Comparison of ENCODE assay signal across 8 cellular contexts in genomic region chr12:65602579-65603295, GRCh38.
DNase-seq lines count a peak whose midpoint lies in the region; TF ChIP-seq lines count a peak whose summit lies in the region.

No MANE protein-coding gene starts in this region.

- H3K36me3 ChIP-seq in DOHH2 (ENCODE audit: control insufficient read depth, low read length) (no peaks in the 10 kb centered on the region), cardiac muscle cell (no peaks in the 10 kb centered on the region)
- H3K36me3 ChIP-seq in CD4-positive, alpha-beta memory T cell (ENCODE audit: insufficient read depth, low read length): no peaks in the 10 kb centered on the region

- no peak overlapping the region for H2BK120ac ChIP-seq in H9 (ENCODE audit: low read depth, low read length, poor library complexity, severe bottlenecking)

- H3K36me3 Mint-ChIP-seq in H9 (ENCODE audit: insufficient read depth in 1 of 3, low read depth in 3 of 3): no peaks in the 10 kb centered on the region; a peak in 1 of 7 replicates
- no peaks in the 10 kb centered on the region for H3K36me3 Mint-ChIP-seq in activated naive CD8-positive, alpha-beta T cell treated with anti-CD3 and anti-CD28 coated beads for 36 hours
- no peaks in the 10 kb centered on the region for H3K36me3 Mint-ChIP-seq in CD4-positive, alpha-beta memory T cell

- H3K79me2 ChIP-seq in DOHH2 (ENCODE audit: control insufficient read depth, low read length) (no peaks in the 10 kb centered on the region), H9 (ENCODE audit: insufficient read depth, low read length) (no peaks in the 10 kb centered on the region; the same call in 1 of the 2 replicates)

- H3K9ac ChIP-seq in H9 (ENCODE audit: extremely low read depth, insufficient read length, low read length): no peak overlapping the region

- 0 out of 7 replicates have a peak overlapping the region, but pooled peaks of 1 of the 3 experiments have one; percentile 36 for H3K27ac Mint-ChIP-seq in H9
- H3K27ac Mint-ChIP-seq in activated naive CD8-positive, alpha-beta T cell treated with anti-CD3 and anti-CD28 coated beads for 36 hours: no peak overlapping the region
- H3K27ac Mint-ChIP-seq in CD4-positive, alpha-beta memory T cell: no peak overlapping the region

- H3K4me1 ChIP-seq in DOHH2 (ENCODE audit: control insufficient read depth, low read length) (no peaks in the 10 kb centered on the region), H9 (ENCODE audit: insufficient read depth, low read length) (peaks cover 3% of the 10 kb centered on the region; the same call in 1 of the 2 replicates), cardiac muscle cell (ENCODE audit: low read depth) (peaks cover 23% of the 10 kb centered on the region)
- H3K4me1 ChIP-seq in CD4-positive, alpha-beta memory T cell (ENCODE audit: insufficient read depth, low read length): no peaks in the 10 kb centered on the region

- no peak overlapping the region for H2BK12ac ChIP-seq in H9 (ENCODE audit: insufficient read length, low read depth, low read length)

- H3K79me1 ChIP-seq in H9 (ENCODE audit: insufficient read depth, low read depth, low read length, poor library complexity, severe bottlenecking): no peaks in the 10 kb centered on the region

- no peak overlapping the region for H2BK15ac ChIP-seq in H9 (ENCODE audit: low read depth, low read length)

- H2AFZ ChIP-seq in H9 (ENCODE audit: low read length): no peak overlapping the region

- H3K4me2 ChIP-seq in DOHH2 (ENCODE audit: low read length) (no peak overlapping the region), H9 (ENCODE audit: insufficient read depth, insufficient read length, low read length) (no peak overlapping the region)

- no peak overlapping the region for H2BK5ac ChIP-seq in H9 (ENCODE audit: insufficient read length, low read length)

- no peaks in the 10 kb centered on the region for H3K9me3 ChIP-seq in DOHH2 (ENCODE audit: control insufficient read depth, insufficient read depth, low read length)
- H3K9me3 ChIP-seq in H9 (ENCODE audit: control insufficient read depth, low read depth, low read length): no peaks in the 10 kb centered on the region
- no peaks in the 10 kb centered on the region for H3K9me3 ChIP-seq in cardiac muscle cell (ENCODE audit: low read depth)
- H3K9me3 ChIP-seq in CD4-positive, alpha-beta memory T cell (ENCODE audit: control insufficient read depth in 1 of 2, low read length in 2 of 2): no peaks in the 10 kb centered on the region

- no peak overlapping the region for H3K23ac ChIP-seq in H9 (ENCODE audit: insufficient read length, low read depth, low read length)

- intact Hi-C loops in CD4-positive, alpha-beta memory T cell (cut with micrococcal nuclease): no loop called here

- no peaks in the 10 kb centered on the region; the same call in 1 of the 2 replicates for H3K9me2 ChIP-seq in DOHH2 (replicated peaks; ENCODE audit: control insufficient read depth, low read length)

- CTCF ChIA-PET in CD4-positive, alpha-beta memory T cell (lab: Charles Lee; ENCODE audit: partially characterized antibody): interaction anchor here (1.2 kb wide), 1 partner anchor 14 kb away, joined by 3 read pairs; no protein-coding TSS in a partner anchor

- no peaks in the 10 kb centered on the region for H3K27me3 Mint-ChIP-seq in H9 (ENCODE audit: low read depth)
- H3K27me3 Mint-ChIP-seq in activated naive CD8-positive, alpha-beta T cell treated with anti-CD3 and anti-CD28 coated beads for 36 hours: peaks cover 47% of the 10 kb centered on the region
- H3K27me3 Mint-ChIP-seq in CD4-positive, alpha-beta memory T cell: peaks cover 0 to 1% of the 10 kb centered on the region in 2 donors

- no peak overlapping the region for H3K4ac ChIP-seq in H9 (ENCODE audit: low read depth, low read length)

- no peaks in the 10 kb centered on the region for H3F3A ChIP-seq in DOHH2 (ENCODE audit: control insufficient read depth, insufficient read depth)

- no peak overlapping the region for H3T11ph ChIP-seq in H9 (ENCODE audit: low read length)

- H4K91ac ChIP-seq in H9 (ENCODE audit: insufficient read length, low read depth, low read length): no peak overlapping the region

- no peak overlapping the region for H3K56ac ChIP-seq in H9 (ENCODE audit: insufficient read length, low read depth, low read length)

- no peak overlapping the region for H3K27ac ChIP-seq in DOHH2 (ENCODE audit: low read depth, low read length)
- H3K27ac ChIP-seq in H9 (ENCODE audit: insufficient read length, low read depth, low read length): no peak overlapping the region
- no peak overlapping the region for H3K27ac ChIP-seq in cardiac muscle cell
- H3K27ac ChIP-seq in CD4-positive, alpha-beta memory T cell (ENCODE audit: low read depth, low read length): no peak overlapping the region

- H3K4me3 ChIP-seq in DOHH2 (ENCODE audit: low read length) (no peak overlapping the region), cardiac muscle cell (no peak overlapping the region)
- no peak overlapping the region for H3K4me3 ChIP-seq in CD4-positive, alpha-beta memory T cell (ENCODE audit: low read length in 2 of 2)

- WGBS in H9 (ENCODE audit: extremely low coverage, insufficient read length, low lambda C conversion rate): no CpG with 5 or more reads among the region's 11 CpGs

- DNase-seq in H9 (peak; percentile 79), NCI-H526 (lab: John Stamatoyannopoulos, UW) (peak; percentile 54 to 83), cardiac muscle cell (ENCODE audit: low read depth in 1 of 2, low spot score in 1 of 2) (peak; percentile 75 to 96), pons (ENCODE audit: low spot score) (peak; percentile 75), NCI-H2029 (lab: John Stamatoyannopoulos, UW) (no peak)
- DNase-seq in activated naive CD8-positive, alpha-beta T cell treated with anti-CD3 and anti-CD28 coated beads for 36 hours: peak; percentile 38
- no peak for DNase-seq in CD4-positive, alpha-beta memory T cell

- H3K18ac ChIP-seq in H9 (ENCODE audit: insufficient read length, low read depth, low read length): no peak overlapping the region

- POLR2A ChIA-PET in CD4-positive, alpha-beta memory T cell (lab: Charles Lee; ENCODE audit: partially characterized antibody): no interaction called here

- no peak overlapping the region for H2AK5ac ChIP-seq in H9 (ENCODE audit: insufficient read length, low read length)

- no peaks in the 10 kb centered on the region for H3K9me3 Mint-ChIP-seq in H9
- H3K9me3 Mint-ChIP-seq in activated naive CD8-positive, alpha-beta T cell treated with anti-CD3 and anti-CD28 coated beads for 36 hours: no peaks in the 10 kb centered on the region
- peaks cover 0 to 3% (median 0%) of the 10 kb centered on the region in 8 donors for H3K9me3 Mint-ChIP-seq in CD4-positive, alpha-beta memory T cell

- H3K4me1 Mint-ChIP-seq in H9: peaks cover 16 to 23% of the 10 kb centered on the region in 2 experiments
- peaks cover 2% of the 10 kb centered on the region for H3K4me1 Mint-ChIP-seq in activated naive CD8-positive, alpha-beta T cell treated with anti-CD3 and anti-CD28 coated beads for 36 hours
- H3K4me1 Mint-ChIP-seq in CD4-positive, alpha-beta memory T cell: peaks cover 0 to 1% (median 0%) of the 10 kb centered on the region in 4 donors

- H4K5ac ChIP-seq in H9 (ENCODE audit: insufficient read length, low read depth, low read length): no peak overlapping the region

- no peaks in the 10 kb centered on the region for H3K23me2 ChIP-seq in H9 (ENCODE audit: insufficient read length, low read depth, low read length, poor library complexity, severe bottlenecking)

- no peak overlapping the region for H3K14ac ChIP-seq in H9 (ENCODE audit: insufficient read depth, low read length)

- no peak overlapping the region for H2BK20ac ChIP-seq in H9 (ENCODE audit: low read depth, low read length, poor library complexity, severe bottlenecking)

- H3K27me3 ChIP-seq in DOHH2 (ENCODE audit: control insufficient read depth, low read length): 0 out of 2 replicates have a peak, but pooled peaks cover 5% of the 10 kb centered on the region
- no peaks in the 10 kb centered on the region for H3K27me3 ChIP-seq in H9 (ENCODE audit: insufficient read depth, low read length)
- H3K27me3 ChIP-seq in cardiac muscle cell: no peaks in the 10 kb centered on the region
- no peaks in the 10 kb centered on the region for H3K27me3 ChIP-seq in CD4-positive, alpha-beta memory T cell (ENCODE audit: insufficient read depth, low read length)

- TF ChIP-seq CTCF in DOHH2 (IDR thresholded peaks at IDR 0.05; ENCODE audit: low read depth, low read length, poor library complexity, severe bottlenecking) (peak; percentile 67), H9 (conservative IDR thresholded peaks at IDR 0.05) (peak; percentile 81), cardiac muscle cell (IDR thresholded peaks at IDR 0.05; ENCODE audit: low read depth, low read length) (peak; percentile 85)

- H4K20me1 ChIP-seq in DOHH2 (ENCODE audit: control insufficient read depth, insufficient read depth, low read depth, low read length) (no peaks in the 10 kb centered on the region), H9 (ENCODE audit: control insufficient read depth, insufficient read depth, insufficient read length) (no peaks in the 10 kb centered on the region)

- no peak overlapping the region for H4K8ac ChIP-seq in H9 (replicated peaks; ENCODE audit: insufficient read length, low read depth, low read length)

- H3K4me3 Mint-ChIP-seq in H9: no peak overlapping the region; a peak in 1 of 5 replicates
- no peak overlapping the region for H3K4me3 Mint-ChIP-seq in activated naive CD8-positive, alpha-beta T cell treated with anti-CD3 and anti-CD28 coated beads for 36 hours
- no peak overlapping the region for H3K4me3 Mint-ChIP-seq in CD4-positive, alpha-beta memory T cell

Comparison
In these comparisons a context has a peak if more than half of its experiments do, and no peak if none do; other contexts are left out.
1. DNase-seq: peak in H9 (single experiment), NCI-H526 (2 of 2), activated naive CD8-positive, alpha-beta T cell treated with anti-CD3 and anti-CD28 coated beads for 36 hours (single experiment), cardiac muscle cell (2 of 2) and pons (single experiment); none in NCI-H2029 (single experiment) and CD4-positive, alpha-beta memory T cell (0 of 5).
2. Peak in every context shown above with its lines, with median percentiles within 50 percentile points of each other: CTCF ChIP-seq.